Comparison of ENCODE assay signal across 12 cellular contexts in the genomic region with DNA sequence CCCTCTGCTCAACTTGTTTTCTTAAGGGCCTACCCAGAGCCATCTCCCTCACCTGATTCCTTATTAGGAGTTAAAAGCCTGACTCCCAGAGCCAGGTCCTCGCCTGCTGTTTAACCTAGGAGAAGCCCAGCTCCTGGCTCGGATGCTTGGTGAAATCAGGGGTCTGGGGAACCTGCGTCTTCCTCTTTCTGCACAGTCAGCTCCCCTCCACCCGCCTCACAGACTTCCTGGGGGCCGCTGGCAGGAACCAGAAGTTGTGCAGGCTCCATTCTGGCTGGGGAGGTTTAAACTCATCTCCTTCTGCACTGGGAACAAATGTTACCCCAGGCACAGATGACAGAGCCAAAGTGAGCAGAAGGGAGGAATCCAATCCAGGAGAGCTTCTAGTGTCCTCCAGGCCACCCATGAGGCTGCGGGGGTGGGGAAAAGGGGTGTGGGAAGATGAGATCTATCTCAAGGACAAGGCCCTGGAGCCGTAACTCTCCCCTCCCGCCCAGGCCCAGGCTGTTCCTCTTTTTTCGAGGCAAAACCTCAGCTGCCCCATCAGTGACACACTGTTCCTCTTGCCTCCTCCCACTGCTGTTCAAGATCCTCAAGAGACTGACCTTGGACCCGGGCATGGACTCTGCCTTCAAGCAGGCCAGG. TPM values are rescaled to one million over a fixed set of nuclear protein-coding genes. Genes with fewer than 3 reads are reported as not detected.
DNase-seq lines count a peak whose midpoint lies in the region; ATAC-seq and TF ChIP-seq lines count a peak whose summit lies in the region.
"Had no signal": no experiment of that assay in that cellular context is flagged by ENCODE, and none has a peak within 500 bp of the region (broad histone marks: within the 10 kb centered on the region; RNA-seq: fewer than 3 reads in every experiment).

No MANE protein-coding gene starts in this region.

- H3K4me3 ChIP-seq in upper lobe of right lung: no peak overlapping the region

- intact Hi-C loops in dendritic cell treated with granulocyte-macrophage colony-stimulating factor and Interleukin-4, amounts not matched to agents 40 ng/mL and 50 ng/mL, for 4 days (cut with micrococcal nuclease): no loop called here
- intact Hi-C loops in upper lobe of right lung (cut with DNase I): no loop called here

- peaks cover 38% of the 10 kb centered on the region for H3K4me1 ChIP-seq in upper lobe of right lung

- peaks cover 11% of the 10 kb centered on the region for H3K27me3 Mint-ChIP-seq in dendritic cell treated with granulocyte-macrophage colony-stimulating factor and Interleukin-4, amounts not matched to agents 40 ng/mL and 50 ng/mL, for 4 days

- peak overlapping the region; percentile 98 for H3K27ac Mint-ChIP-seq in dendritic cell treated with granulocyte-macrophage colony-stimulating factor and Interleukin-4, amounts not matched to agents 40 ng/mL and 50 ng/mL, for 4 days
- H3K27ac Mint-ChIP-seq: activated naive CD8-positive, alpha-beta T cell treated with anti-CD3 and anti-CD28 coated beads for 36 hours; endodermal cell had no signal

- H3K4me1 Mint-ChIP-seq in dendritic cell treated with granulocyte-macrophage colony-stimulating factor and Interleukin-4, amounts not matched to agents 40 ng/mL and 50 ng/mL, for 4 days (ENCODE audit: low read depth): peaks cover 92% of the 10 kb centered on the region

- DNase-seq in NOMO-1 treated with DMSO at 0.1 percent for 48 hours (lab: John Stamatoyannopoulos, UW; ENCODE audit: unreplicated experiment): peak; percentile 87
- peak; percentile 18 for DNase-seq in midbrain (lab: John Stamatoyannopoulos, UW)
- peak; percentile 87 for DNase-seq in upper lobe of right lung
- DNase-seq in LoVo (ENCODE audit: low spot score): no peak
- DNase-seq in stimulated activated naive CD8-positive, alpha-beta T cell treated with anti-CD3 and anti-CD28 coated beads, Interleukin-15, Interleukin-2, amounts not matched to agents 100 U/mL and 50 U/mL, for 24 hours: no peak
- DNase-seq in activated CD4-positive, alpha-beta T cell treated with anti-CD3 and anti-CD28 coated beads, Interleukin-2, amount 50 U/mL, for 4 hours: no peak
- DNase-seq: activated CD4-positive, alpha-beta T cell treated with anti-CD3 and anti-CD28 coated beads for 48 hours; activated naive CD8-positive, alpha-beta T cell treated with anti-CD3 and anti-CD28 coated beads for 36 hours; endodermal cell; H7; NCI-H1694 treated with DMSO at 0.1 percent for 48 hours had no signal

- H3K27ac ChIP-seq in upper lobe of right lung: peak overlapping the region; percentile 66

- TF ChIP-seq CTCF in upper lobe of right lung (IDR thresholded peaks at IDR 0.05): no peak

- peak overlapping the region; percentile 41 for H3K4me3 Mint-ChIP-seq in dendritic cell treated with granulocyte-macrophage colony-stimulating factor and Interleukin-4, amounts not matched to agents 40 ng/mL and 50 ng/mL, for 4 days
- H3K4me3 Mint-ChIP-seq: activated naive CD8-positive, alpha-beta T cell treated with anti-CD3 and anti-CD28 coated beads for 36 hours; endodermal cell had no signal

- peak; percentile 80 for ATAC-seq in upper lobe of right lung
- no peak for ATAC-seq in stimulated activated naive CD8-positive, alpha-beta T cell treated with anti-CD3 and anti-CD28 coated beads, Interleukin-15, Interleukin-2, amounts not matched to agents 100 U/mL and 50 U/mL, for 24 hours

- no peaks in the 10 kb centered on the region for H3K9me3 Mint-ChIP-seq in dendritic cell treated with granulocyte-macrophage colony-stimulating factor and Interleukin-4, amounts not matched to agents 40 ng/mL and 50 ng/mL, for 4 days
- H3K9me3 Mint-ChIP-seq: activated naive CD8-positive, alpha-beta T cell treated with anti-CD3 and anti-CD28 coated beads for 36 hours; endodermal cell had no signal

- no peaks in the 10 kb centered on the region for H3K36me3 ChIP-seq in upper lobe of right lung

- H3K36me3 Mint-ChIP-seq in dendritic cell treated with granulocyte-macrophage colony-stimulating factor and Interleukin-4, amounts not matched to agents 40 ng/mL and 50 ng/mL, for 4 days (ENCODE audit: low read depth): no peaks in the 10 kb centered on the region
- H3K36me3 Mint-ChIP-seq: activated naive CD8-positive, alpha-beta T cell treated with anti-CD3 and anti-CD28 coated beads for 36 hours had no signal

- H3K27me3 ChIP-seq in upper lobe of right lung: peaks cover 15% of the 10 kb centered on the region

- H3K9me3 ChIP-seq in upper lobe of right lung: no peaks in the 10 kb centered on the region

RNA-seq across cellular contexts. Expression of gene KCNMB1, which starts 31.2 kb away (rescaled TPM):
- 1.5 TPM for total RNA-seq in upper lobe of right lung
- total RNA-seq: activated naive CD8-positive, alpha-beta T cell treated with anti-CD3 and anti-CD28 coated beads for 36 hours had no signal

Comparison
In these comparisons a context has a peak if more than half of its experiments do, and no peak if none do; other contexts are left out.
1. DNase-seq: peak in NOMO-1 treated with DMSO at 0.1 percent for 48 hours (single experiment), midbrain (single experiment) and upper lobe of right lung (single experiment); none in LoVo (single experiment), stimulated activated naive CD8-positive, alpha-beta T cell treated with anti-CD3 and anti-CD28 coated beads, Interleukin-15, Interleukin-2, amounts not matched to agents 100 U/mL and 50 U/mL, for 24 hours (single experiment) and activated CD4-positive, alpha-beta T cell treated with anti-CD3 and anti-CD28 coated beads, Interleukin-2, amount 50 U/mL, for 4 hours (0 of 2).